Comparison of ENCODE assay signal across 21 cellular contexts in the genomic region with DNA sequence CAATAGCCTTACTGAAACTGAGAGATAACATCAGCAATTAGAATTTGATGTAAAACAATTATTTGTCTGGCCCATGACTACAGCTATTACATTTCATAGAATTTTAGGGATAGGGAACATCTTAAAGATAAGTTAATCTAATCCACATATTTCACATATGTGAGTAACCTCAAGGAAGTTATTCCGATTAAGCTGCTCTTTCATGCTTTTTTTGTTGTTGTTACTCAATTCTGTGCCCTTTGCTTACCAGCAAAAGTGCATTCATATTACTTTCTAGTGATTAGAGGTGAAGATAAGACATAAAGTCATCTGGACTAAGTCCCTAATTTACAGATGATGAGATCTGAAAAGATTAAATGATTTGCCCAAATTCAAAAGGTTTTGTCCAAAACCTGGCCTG. TPM values are rescaled to one million over a fixed set of nuclear protein-coding genes. Genes with fewer than 3 reads are reported as not detected.
DNase-seq lines count a peak whose midpoint lies in the region; ATAC-seq and TF ChIP-seq lines count a peak whose summit lies in the region.
"Had no signal": no experiment of that assay in that cellular context is flagged by ENCODE, and none has a peak within 500 bp of the region (broad histone marks: within the 10 kb centered on the region; RNA-seq: fewer than 3 reads in every experiment).

No MANE protein-coding gene starts in this region.

- 4% methylated on average over 1 of the region's 1 CpG for WGBS in SK-N-SH (ENCODE audit: low lambda C conversion rate)
- 85 to 88% methylated on average over 1 of the region's 1 CpG for WGBS in heart right ventricle, 2 donors

- H3K36me3 ChIP-seq in PC-3 (ENCODE audit: low read depth, low read length) (no peaks in the 10 kb centered on the region), PC-9 (ENCODE audit: low read depth) (no peaks in the 10 kb centered on the region), SK-N-SH (replicated peaks in 1 of 2; ENCODE audit: control insufficient read depth in 1 of 2, insufficient read depth in 2 of 2, low read length in 1 of 2) (no peaks in the 10 kb centered on the region), heart right ventricle (no peaks in the 10 kb centered on the region)
- H3K36me3 ChIP-seq: BE2C, BLaER1 had no signal

- H3K27me3 ChIP-seq in PC-3 (ENCODE audit: low read length) (no peaks in the 10 kb centered on the region), PC-9 (ENCODE audit: insufficient read depth, low read depth) (no peaks in the 10 kb centered on the region), SK-N-SH (ENCODE audit: insufficient read depth) (no peaks in the 10 kb centered on the region), heart right ventricle (no peaks in the 10 kb centered on the region)
- H3K27me3 ChIP-seq: BE2C, BLaER1 had no signal

- H3K9me3 ChIP-seq in PC-3 (ENCODE audit: low read length) (no peaks in the 10 kb centered on the region), PC-9 (ENCODE audit: insufficient read depth, low read depth) (peaks cover 17% of the 10 kb centered on the region), SK-N-SH (no peaks in the 10 kb centered on the region), heart right ventricle (peaks cover 0 to 7% (median 0%) of the 10 kb centered on the region in 11 donors)
- H3K9me3 ChIP-seq: BE2C, BLaER1 had no signal

- no peak for TF ChIP-seq RAD21 in SK-N-SH (IDR thresholded peaks at IDR 0.05; ENCODE audit: low read length)

- H3K27me3 Mint-ChIP-seq in mesothelial cell of epicardium (ENCODE audit: low read depth) = no peaks in the 10 kb centered on the region

- H3K4me3 Mint-ChIP-seq in mesothelial cell of epicardium = no peak overlapping the region
- H3K4me3 Mint-ChIP-seq: CD14-positive monocyte; CD4-positive, alpha-beta memory T cell; CD4-positive, CD25-positive, alpha-beta regulatory T cell; CD8-positive, alpha-beta memory T cell had no signal

- H3K9me2 ChIP-seq in PC-3 (replicated peaks; ENCODE audit: low read length) (no peaks in the 10 kb centered on the region), PC-9 (ENCODE audit: insufficient read depth) (0 out of 2 replicates have a peak, but pooled peaks cover 4% of the 10 kb centered on the region), SK-N-SH (no peaks in the 10 kb centered on the region)

- peaks cover 8% of the 10 kb centered on the region for H3K9me3 Mint-ChIP-seq in mesothelial cell of epicardium

- POLR2A ChIA-PET in PC-3 (lab: Charles Lee; ENCODE audit: unreplicated experiment) (no interaction called here), PC-9 (lab: Charles Lee; ENCODE audit: unreplicated experiment) (no interaction called here), SK-N-SH (lab: Yijun Ruan, JAX) (no interaction called here)

- no peaks in the 10 kb centered on the region for H3K36me3 Mint-ChIP-seq in mesothelial cell of epicardium
- H3K36me3 Mint-ChIP-seq: CD4-positive, alpha-beta memory T cell; CD4-positive, CD25-positive, alpha-beta regulatory T cell; CD8-positive, alpha-beta memory T cell had no signal

- CTCF ChIA-PET in PC-3 (lab: Charles Lee) (no interaction called here), PC-9 (lab: Charles Lee) (interaction anchor here (1.1 kb wide), 1 partner anchor 31 kb away, joined by 4 read pairs; no protein-coding TSS in a partner anchor), SK-N-SH (lab: Yijun Ruan, JAX) (interaction anchor here (1.1 to 1.8 kb wide), 2 partner anchors 10 to 97 kb away, joined by 3 to 5 read pairs; no protein-coding TSS in a partner anchor)

- H3F3A ChIP-seq in PC-3 (ENCODE audit: low read length, unreplicated experiment) (no peaks in the 10 kb centered on the region), PC-9 (ENCODE audit: insufficient read depth, low read depth) (peaks cover 25% of the 10 kb centered on the region), SK-N-SH (replicated peaks; ENCODE audit: insufficient read depth) (no peaks in the 10 kb centered on the region)

- H3K9ac ChIP-seq in PC-3 (ENCODE audit: low read length) (no peak overlapping the region), SK-N-SH (no peak overlapping the region)
- H3K9ac ChIP-seq: BLaER1 had no signal

- H3K4me1 Mint-ChIP-seq in mesothelial cell of epicardium = peaks cover 23% of the 10 kb centered on the region
- H3K4me1 Mint-ChIP-seq: CD4-positive, alpha-beta memory T cell; CD4-positive, CD25-positive, alpha-beta regulatory T cell; CD8-positive, alpha-beta memory T cell had no signal

- BruUV-seq in PC-3 (replicated peaks; lab: Mats Ljungman, UMichigan) (no TSS peak), PC-9 (replicated peaks; lab: Mats Ljungman, UMichigan) (no TSS peak)

- intact Hi-C loops in PC-3 (cut with micrococcal nuclease) (no loop called here), PC-9 (cut with micrococcal nuclease; ENCODE audit: unreplicated experiment) (no loop called here), heart right ventricle (cut with DNase I) (no loop called here)

- H2AFZ ChIP-seq in PC-3 (ENCODE audit: low read length) (no peak overlapping the region), PC-9 (0 out of 2 replicates have a peak overlapping the region, but pooled peaks have one; percentile 35), SK-N-SH (ENCODE audit: low read depth) (no peak overlapping the region)

- H3K4me3 ChIP-seq in PC-3 (ENCODE audit: low read length) (no peak overlapping the region), PC-9 (no peak overlapping the region), SK-N-SH (ENCODE audit: low read depth in 2 of 2, low read length in 1 of 2) (no peak overlapping the region), heart right ventricle (no peak overlapping the region)
- H3K4me3 ChIP-seq: BLaER1 had no signal

- H3K79me2 ChIP-seq in PC-3 (ENCODE audit: low read length) (no peaks in the 10 kb centered on the region), PC-9 (ENCODE audit: low read depth) (no peaks in the 10 kb centered on the region), SK-N-SH (ENCODE audit: insufficient read depth) (no peaks in the 10 kb centered on the region)

- H4K20me1 ChIP-seq in PC-3 (ENCODE audit: low read length) (no peaks in the 10 kb centered on the region), PC-9 (ENCODE audit: insufficient read depth) (no peaks in the 10 kb centered on the region), SK-N-SH (ENCODE audit: insufficient read depth) (no peaks in the 10 kb centered on the region)
- H4K20me1 ChIP-seq: BLaER1 had no signal

- H3K27ac ChIP-seq in PC-3 (ENCODE audit: low read length) (0 out of 2 replicates have a peak overlapping the region, but pooled peaks have one; percentile 28), PC-9 (peak overlapping the region; percentile 85), SK-N-SH (ENCODE audit: low read depth in 2 of 2, low read length in 1 of 2) (no peak overlapping the region), heart right ventricle (no peak overlapping the region)
- H3K27ac ChIP-seq: BLaER1 had no signal

- H3K27ac Mint-ChIP-seq in mesothelial cell of epicardium = peak overlapping the region; percentile 65
- H3K27ac Mint-ChIP-seq: CD4-positive, alpha-beta memory T cell; CD4-positive, CD25-positive, alpha-beta regulatory T cell; CD8-positive, alpha-beta memory T cell had no signal

- H3K4me2 ChIP-seq in PC-3 (ENCODE audit: low read length) (no peak overlapping the region), PC-9 (peak overlapping the region; percentile 30; the same call in 1 of the 2 replicates), SK-N-SH (no peak overlapping the region)
- H3K4me2 ChIP-seq: BLaER1 had no signal

- H3K4me1 ChIP-seq in PC-3 (ENCODE audit: insufficient read depth, low read length) (peaks cover 24% of the 10 kb centered on the region), PC-9 (replicated peaks; ENCODE audit: insufficient read depth) (peaks cover 54% of the 10 kb centered on the region), SK-N-SH (ENCODE audit: control insufficient read depth in 1 of 2, insufficient read depth in 2 of 2, low read depth in 1 of 2, low read length in 1 of 2) (no peaks in the 10 kb centered on the region; a peak in 1 of 4 replicates), heart right ventricle (peaks cover 0 to 13% (median 0%) of the 10 kb centered on the region in 9 donors)
- H3K4me1 ChIP-seq: BE2C, BLaER1 had no signal

- ATAC-seq in PC-3 (no peak), heart right ventricle (no peak), HG02623 (IDR thresholded peaks at IDR 0.05; ENCODE audit: unreplicated experiment) (no peak), HG03342 (IDR thresholded peaks at IDR 0.05; ENCODE audit: unreplicated experiment) (no peak)

- no peak for TF ChIP-seq EP300 in SK-N-SH (IDR thresholded peaks at IDR 0.05; ENCODE audit: borderline replicate concordance in 1 of 2, low read depth in 1 of 2, low read length in 1 of 2)

- TF ChIP-seq CTCF in PC-3 (conservative IDR thresholded peaks at IDR 0.05; ENCODE audit: low read depth, low read length) (no peak), PC-9 (conservative IDR thresholded peaks at IDR 0.05) (no peak), SK-N-SH (IDR thresholded peaks at IDR 0.05) (no peak), mesothelial cell of epicardium (IDR thresholded peaks at IDR 0.05; ENCODE audit: unreplicated experiment) (no peak), heart right ventricle (IDR thresholded peaks at IDR 0.05) (no peak)

- no peak for DNase-seq in PC-3
- DNase-seq in PC-9 = peak in 1 of 2 experiments; percentile 56
- no peak for DNase-seq in SK-N-SH
- DNase-seq in mesothelial cell of epicardium (ENCODE audit: low spot score in 2 of 2, unreplicated experiment in 2 of 2) = no peak
- no peak for DNase-seq in NCI-H2171 (lab: John Stamatoyannopoulos, UW)
- DNase-seq in heart right ventricle = no peak
- DNase-seq: 8988T; ACHN; BE2C; C1 segment of cervical spinal cord; CD4-positive, alpha-beta memory T cell; CD4-positive, CD25-positive, alpha-beta regulatory T cell; CD8-positive, alpha-beta memory T cell; COR-L47; GF-D8 had no signal

TF ChIP-seq in SK-N-SH, 30 proteins besides CTCF, POLR2A, EP300 and RAD21:
- TF ChIP-seq GATA2 (CRISPR knock-in tag; IDR thresholded peaks at IDR 0.05) (peak; percentile 66; the same call in 1 of the 2 replicates), NRF1 (IDR thresholded peaks at IDR 0.05; ENCODE audit: low read depth, low read length) (no peak), TCF12 (IDR thresholded peaks at IDR 0.05) (no peak)

RNA-seq across cellular contexts. Expression of a gene that starts 40.9 kb away (rescaled TPM):
- total RNA-seq in PC-3 (2014; rRNA removed) (94.0 and 151 TPM in 2 replicates), PC-9 (2021) (235 and 269 TPM in 2 replicates), mesothelial cell of epicardium (82.6 to 84.8 TPM (median 83.5 TPM) in 3 replicates), heart right ventricle (10 to 100 TPM; 63.3 to 82.4 (median 69.9) TPM)
- polyA plus RNA-seq in SK-N-SH (2012; rRNA removed) (195 and 197 TPM in 2 replicates), heart right ventricle (10 to 100 TPM; 28.7 to 76.2 TPM)
- 251 and 340 TPM in 2 replicates for polyA plus RNA-seq in SK-N-SH (2012; cell fraction: cytosol; rRNA removed)
- polyA plus RNA-seq in SK-N-SH (2012; cell fraction: nucleus; rRNA removed) = 98.6 and 154 TPM in 2 replicates

RNA-seq across cellular contexts. Expression of a gene that starts 46.0 kb away (rescaled TPM):
- total RNA-seq in PC-3 (2014; rRNA removed) (1.2 and 1.7 TPM in 2 replicates), PC-9 (2021) (10.3 and 12.1 TPM in 2 replicates), mesothelial cell of epicardium (0.09 to 0.18 TPM (median 0.16 TPM) in 3 replicates), heart right ventricle (10 to 100 TPM in 6 of 10 donors, 1 to 10 TPM in 4; 5.1 to 64.9 (median 12.5) TPM)
- polyA plus RNA-seq in SK-N-SH (2012; rRNA removed) (not detected in 2 replicates), heart right ventricle (10 to 100 TPM; 13.1 to 15.0 TPM)
- not detected in 2 replicates for polyA plus RNA-seq in SK-N-SH (2012; cell fraction: cytosol; rRNA removed)
- polyA plus RNA-seq in SK-N-SH (2012; cell fraction: nucleus; rRNA removed) = not detected in 2 replicates
- total RNA-seq: A673; CD4-positive, alpha-beta memory T cell; CD4-positive, CD25-positive, alpha-beta regulatory T cell; CD8-positive, alpha-beta memory T cell had no signal
- polyA plus RNA-seq: AG04450; CD4-positive, alpha-beta memory T cell; CD4-positive, CD25-positive, alpha-beta regulatory T cell; CD8-positive, alpha-beta memory T cell had no signal

Comparison
In these comparisons a context has a peak if more than half of its experiments do, and no peak if none do; other contexts are left out.
1. H3K27ac ChIP-seq: peak in PC-3 (single experiment) and PC-9 (single experiment); none in SK-N-SH (0 of 2) and heart right ventricle (0 of 10).